ENCODE assay signal across 28 cellular contexts in the genomic region with DNA sequence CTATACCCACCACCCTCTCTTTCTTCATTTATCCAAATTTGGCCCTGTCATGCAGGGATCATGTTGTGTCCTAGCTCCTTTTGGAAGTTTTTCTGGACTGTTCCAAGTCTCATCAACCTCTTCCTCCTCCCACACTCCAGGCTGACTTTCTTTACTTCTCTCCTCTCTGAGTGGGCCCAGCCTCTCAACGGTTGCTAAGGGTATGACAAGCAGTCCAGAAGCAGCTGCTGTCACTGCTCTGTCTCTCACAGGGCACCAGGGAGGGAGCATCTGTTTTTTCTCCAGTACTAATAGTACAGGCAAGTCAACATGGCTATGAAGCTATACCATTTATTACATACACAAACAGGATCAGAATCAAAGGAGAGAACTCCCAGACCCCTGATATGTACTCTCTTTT. TPM values are rescaled to one million over a fixed set of nuclear protein-coding genes. Genes with fewer than 3 reads are reported as not detected.
A peak's percentile ranks its signal among the peaks of the same experiment; 100 is the strongest.
DNase-seq lines count a peak whose midpoint lies in the region; ATAC-seq and TF ChIP-seq lines count a peak whose summit lies in the region.
"Had no signal": no experiment of that assay in that cellular context is flagged by ENCODE, and none has a peak within 500 bp of the region (broad histone marks: within the 10 kb centered on the region; RNA-seq: fewer than 3 reads in every experiment).

No MANE protein-coding gene starts in this region.

- H3K9me3 Mint-ChIP-seq in glutamatergic neuron (ENCODE audit: unreplicated experiment): no peaks in the 10 kb centered on the region
- H3K9me3 Mint-ChIP-seq: activated CD4-positive, alpha-beta T cell treated with anti-CD3 and anti-CD28 coated beads, Interleukin-2, amount 10 ng/mL, durations not matched to agents 7 days and 5 days; activated T-cell treated with anti-CD3 and anti-CD28 coated beads, Interleukin-2, amount 50 U/mL, for 4 hours; nephron had no signal

- no peak overlapping the region for H3K27ac ChIP-seq in neuronal stem cell (replicated peaks; ENCODE audit: low read length)
- H3K27ac ChIP-seq: brain microvascular endothelial cell, gastroesophageal sphincter, pancreas, right atrium auricular region, upper lobe of left lung, WERI-Rb-1 had no signal

- no peaks in the 10 kb centered on the region for H3K27me3 Mint-ChIP-seq in glutamatergic neuron (ENCODE audit: unreplicated experiment)
- H3K27me3 Mint-ChIP-seq: activated CD4-positive, alpha-beta T cell treated with anti-CD3 and anti-CD28 coated beads, Interleukin-2, amount 10 ng/mL, durations not matched to agents 7 days and 5 days had no signal

- no peak overlapping the region for H4K8ac ChIP-seq in neuronal stem cell (ENCODE audit: low read depth, low read length)

- no peak overlapping the region for H2AK5ac ChIP-seq in neuronal stem cell (ENCODE audit: low read depth, low read length)

- H3K36me3 Mint-ChIP-seq in glutamatergic neuron (ENCODE audit: unreplicated experiment): no peaks in the 10 kb centered on the region

- no peak overlapping the region for H2BK15ac ChIP-seq in neuronal stem cell (ENCODE audit: low read length)

- no peak overlapping the region for H3K9ac ChIP-seq in neuronal stem cell (ENCODE audit: low read depth, low read length, poor library complexity)

- no peak overlapping the region for H2AFZ ChIP-seq in neuronal stem cell (ENCODE audit: low read length)

- H3K4me3 Mint-ChIP-seq in glutamatergic neuron (ENCODE audit: unreplicated experiment): no peak overlapping the region
- H3K4me3 Mint-ChIP-seq: activated CD4-positive, alpha-beta T cell treated with anti-CD3 and anti-CD28 coated beads, Interleukin-2, amount 10 ng/mL, durations not matched to agents 7 days and 5 days; activated T-cell treated with anti-CD3 and anti-CD28 coated beads, Interleukin-2, amount 50 U/mL, for 4 hours; nephron had no signal

- H3K36me3 ChIP-seq in neuronal stem cell (replicated peaks in 1 of 2; ENCODE audit: control insufficient read depth in 2 of 2, insufficient read depth in 2 of 2, low read length in 2 of 2): peaks cover 6 to 37% of the 10 kb centered on the region in 2 donors
- H3K36me3 ChIP-seq: brain microvascular endothelial cell had no signal

- H3K27me3 ChIP-seq in neuronal stem cell (ENCODE audit: control insufficient read depth in 3 of 3, insufficient read depth in 3 of 3, low read depth in 1 of 3, low read length in 3 of 3): no peaks in the 10 kb centered on the region
- H3K27me3 ChIP-seq: brain microvascular endothelial cell, gastroesophageal sphincter, pancreas, right atrium auricular region, upper lobe of left lung had no signal

- DNase-seq in left ventricle myocardium superior: no peak
- DNase-seq in Right ventricle myocardium inferior (ENCODE audit: missing footprints): no peak
- DNase-seq in NCI-H524 (lab: John Stamatoyannopoulos, UW): peak; percentile 32 to 75
- no peak for DNase-seq in glutamatergic neuron
- no peak for DNase-seq in neuronal stem cell (ENCODE audit: low spot score)
- no peak for DNase-seq in NCI-H1930 (lab: John Stamatoyannopoulos, UW)
- DNase-seq in left lobe of liver (ENCODE audit: low spot score): no peak
- DNase-seq: activated CD4-positive, alpha-beta T cell treated with anti-CD3 and anti-CD28 coated beads, Interleukin-2, amount 10 ng/mL, durations not matched to agents 7 days and 5 days; activated naive CD4-positive, alpha-beta T cell treated with Interleukin-2 at 50 U/mL for 16 hours; activated T-cell treated with anti-CD3 and anti-CD28 coated beads, Interleukin-2, amount 50 U/mL, for 4 hours; amniotic stem cell; brain microvascular endothelial cell; mucosa of descending colon; NCI-H1694 treated with DMSO at 0.1 percent for 48 hours; NCI-H345; pancreas; PC-3; Right ventricle myocardium superior; stimulated activated CD4-positive, alpha-beta T cell treated with anti-CD3 and anti-CD28 coated beads, Interleukin-2, amount 100 ng/mL, for 24 hours; upper lobe of left lung; WERI-Rb-1 had no signal

- H2BK12ac ChIP-seq in neuronal stem cell (ENCODE audit: low read length): no peak overlapping the region

- no peak overlapping the region for H3K18ac ChIP-seq in neuronal stem cell (ENCODE audit: low read length)

- no peak overlapping the region for H3K14ac ChIP-seq in neuronal stem cell (ENCODE audit: low read length)

- no CpG with 5 or more reads among the region's 1 CpG for WGBS in neuronal stem cell (ENCODE audit: extremely low coverage in 2 of 2, insufficient read length in 2 of 2, insufficient replicate concordance in 1 of 2), 2 donors

- intact Hi-C loops in left ventricle myocardium superior (cut with micrococcal nuclease): no loop called here
- intact Hi-C loops in Right ventricle myocardium inferior (cut with DNase I): loop anchor here (10.0 kb wide), 1 partner anchor 106 kb away; no protein-coding TSS in a partner anchor

- H2BK5ac ChIP-seq in neuronal stem cell (ENCODE audit: low read length): no peak overlapping the region

- no peak overlapping the region for H3K23ac ChIP-seq in neuronal stem cell (ENCODE audit: low read depth, low read length, poor library complexity)

- peak overlapping the region; percentile 1 for H3K27ac Mint-ChIP-seq in glutamatergic neuron (ENCODE audit: unreplicated experiment)
- H3K27ac Mint-ChIP-seq: activated CD4-positive, alpha-beta T cell treated with anti-CD3 and anti-CD28 coated beads, Interleukin-2, amount 10 ng/mL, durations not matched to agents 7 days and 5 days; nephron had no signal

- no peaks in the 10 kb centered on the region for H3K79me1 ChIP-seq in neuronal stem cell (ENCODE audit: low read depth, low read length)

- peaks cover 0 to 1% of the 10 kb centered on the region in 2 donors for H3K9me3 ChIP-seq in neuronal stem cell (replicated peaks in 1 of 2; ENCODE audit: control insufficient read depth in 2 of 2, insufficient read depth in 1 of 2, low read depth in 1 of 2, low read length in 2 of 2)
- H3K9me3 ChIP-seq: gastroesophageal sphincter, mucosa of descending colon, pancreas, right atrium auricular region, upper lobe of left lung had no signal

- no peak overlapping the region for H4K91ac ChIP-seq in neuronal stem cell (ENCODE audit: low read depth, low read length, poor library complexity)

- H3K4me1 ChIP-seq in neuronal stem cell (ENCODE audit: control insufficient read depth in 2 of 2, insufficient read depth in 1 of 2, low read depth in 1 of 2, low read length in 2 of 2): peaks cover 2 to 6% of the 10 kb centered on the region in 2 donors

- ATAC-seq in left ventricle myocardium superior: peak; percentile 34
- ATAC-seq in Right ventricle myocardium inferior: no peak
- no peak for ATAC-seq in left lobe of liver
- ATAC-seq: activated T-cell treated with anti-CD3 and anti-CD28 coated beads, Interleukin-2, amount 50 U/mL, for 4 hours; gastroesophageal sphincter; mucosa of descending colon; PC-3 had no signal

- TF ChIP-seq CTCF in glutamatergic neuron (IDR thresholded peaks at IDR 0.05; ENCODE audit: partially characterized antibody, unreplicated experiment): no peak

- H3K4ac ChIP-seq in neuronal stem cell (ENCODE audit: low read length): no peak overlapping the region

- no peak overlapping the region for H2BK120ac ChIP-seq in neuronal stem cell (ENCODE audit: low read depth, low read length)

- H3K4me3 ChIP-seq in neuronal stem cell (ENCODE audit: low read length in 2 of 2): no peak overlapping the region
- H3K4me3 ChIP-seq: gastroesophageal sphincter, mucosa of descending colon, pancreas, right atrium auricular region, upper lobe of left lung had no signal

- no peak overlapping the region for H3K4me2 ChIP-seq in neuronal stem cell (ENCODE audit: insufficient read depth, low read length, poor library complexity, severe bottlenecking)

- peaks cover 9% of the 10 kb centered on the region for H3K4me1 Mint-ChIP-seq in glutamatergic neuron (ENCODE audit: low read depth, unreplicated experiment)

RNA-seq across cellular contexts. Expression of gene NT5DC1, which starts 8.2 kb away (rescaled TPM):
- 55.0 TPM for total RNA-seq in left ventricle myocardium superior
- 49.9 TPM for total RNA-seq in Right ventricle myocardium inferior
- 21.6 TPM for total RNA-seq in glutamatergic neuron (ENCODE audit: unreplicated experiment)
- polyA plus RNA-seq in neuronal stem cell (2013, experiment 1 of 2): 15.8 TPM
- polyA plus RNA-seq in neuronal stem cell (2013, experiment 2 of 2): 16.2 TPM
- total RNA-seq in left lobe of liver: 50.4 TPM

RNA-seq across cellular contexts. Expression of gene COL10A1, which starts 17.1 kb away (rescaled TPM):
- total RNA-seq in left ventricle myocardium superior (not detected), Right ventricle myocardium inferior (not detected), glutamatergic neuron (ENCODE audit: unreplicated experiment) (not detected), left lobe of liver (not detected)
- not detected for polyA plus RNA-seq in neuronal stem cell (2013, experiment 1 of 2)
- not detected for polyA plus RNA-seq in neuronal stem cell (2013, experiment 2 of 2)
- total RNA-seq: activated CD4-positive, alpha-beta T cell treated with anti-CD3 and anti-CD28 coated beads, Interleukin-2, amount 10 ng/mL, durations not matched to agents 7 days and 5 days; activated T-cell treated with anti-CD3 and anti-CD28 coated beads, Interleukin-2, amount 50 U/mL, for 4 hours; endothelial cell of umbilical vein; gastroesophageal sphincter; H1; liver; mucosa of descending colon; PC-3; right atrium auricular region; Right ventricle myocardium superior; subcutaneous adipose tissue had no signal
- polyA plus RNA-seq: endothelial cell of umbilical vein, H1 had no signal

RNA-seq across cellular contexts. Expression of gene FRK, which starts 48.1 kb away (rescaled TPM):
- total RNA-seq in left ventricle myocardium superior (8.8 TPM), Right ventricle myocardium inferior (7.3 TPM), glutamatergic neuron (ENCODE audit: unreplicated experiment) (0.37 TPM), left lobe of liver (12.6 TPM)
- polyA plus RNA-seq in neuronal stem cell (2013, experiment 1 of 2): 0.04 TPM
- polyA plus RNA-seq in neuronal stem cell (2013, experiment 2 of 2): 0.03 TPM
- total RNA-seq: endothelial cell of umbilical vein had no signal

Comparison
In these comparisons a context has a peak if more than half of its experiments do, and no peak if none do; other contexts are left out.
1. DNase-seq: peak in NCI-H524 (2 of 2); none in left ventricle myocardium superior (single experiment), Right ventricle myocardium inferior (single experiment), glutamatergic neuron (single experiment), neuronal stem cell (single experiment), NCI-H1930 (0 of 2) and left lobe of liver (single experiment).